In the genomic region with DNA sequence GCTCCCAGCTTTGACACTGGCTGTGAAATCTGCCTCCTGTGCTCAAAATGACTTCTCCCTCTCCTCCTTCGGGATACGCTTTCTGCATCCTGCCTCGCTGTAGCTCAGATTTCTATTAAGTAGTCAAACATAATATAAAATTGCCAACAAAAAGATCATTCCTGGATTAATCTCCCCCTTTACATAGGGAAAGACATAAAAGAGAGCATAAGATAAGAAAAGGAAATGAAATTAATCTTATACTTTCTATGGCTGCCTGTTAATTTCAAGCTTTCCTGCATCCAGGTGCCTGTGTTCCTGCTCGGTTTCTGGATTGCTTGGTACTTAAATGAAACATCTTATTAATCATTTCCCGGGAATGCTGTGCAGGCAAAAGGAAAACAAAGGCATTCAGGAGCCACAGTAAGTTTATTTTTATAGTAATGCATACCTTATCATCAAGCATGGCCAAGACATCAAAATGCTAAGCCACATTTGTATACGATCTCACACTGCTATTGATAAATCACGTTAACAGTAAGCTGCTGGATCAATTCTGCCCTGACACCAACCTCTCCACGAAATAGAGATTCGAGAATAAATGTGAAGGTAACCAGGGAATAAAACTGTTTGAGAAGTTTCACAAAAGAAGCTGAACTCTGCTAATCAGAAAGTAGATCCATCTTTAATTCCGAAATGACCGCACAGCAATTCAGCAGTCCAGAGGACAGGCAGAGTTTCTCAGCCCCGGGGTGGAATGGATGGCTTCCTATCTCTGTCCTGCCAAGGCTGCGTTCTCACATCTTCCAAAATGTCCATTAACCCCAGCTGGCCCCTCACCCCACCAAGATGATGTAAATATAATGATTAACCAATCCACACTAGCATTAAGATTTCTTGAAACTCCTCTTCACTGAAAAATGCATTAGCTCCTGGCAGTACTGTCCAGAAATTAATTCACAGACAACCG, we compare ENCODE assay signal across 17 cellular contexts. TPM values are rescaled to one million over a fixed set of nuclear protein-coding genes. Genes with fewer than 3 reads are reported as not detected.
DNase-seq lines count a peak whose midpoint lies in the region; ATAC-seq, FAIRE-seq and TF ChIP-seq lines count a peak whose summit lies in the region.
"Had no signal": no experiment of that assay in that cellular context is flagged by ENCODE, and none has a peak within 500 bp of the region (broad histone marks: within the 10 kb centered on the region; RNA-seq: fewer than 3 reads in every experiment).

No MANE protein-coding gene starts in this region.

- in situ Hi-C loops in Caki2 (cut with HindIII; ENCODE audit: low pct_unique_long_range_greater_than_20kb, low sequenced_read_pairs) (no loop called here), brain microvascular endothelial cell (cut with HindIII; ENCODE audit: low pct_ligation_motif_present, low sequenced_read_pairs) (no loop called here)

- peaks cover 13% of the 10 kb centered on the region for H3K27me3 Mint-ChIP-seq in nephron (ENCODE audit: low read depth)

- peak overlapping the region; percentile 66 to 85 (median 71) for H3K27ac Mint-ChIP-seq in nephron
- H3K27ac Mint-ChIP-seq: mesothelial cell of epicardium had no signal

- FAIRE-seq in HTR-8/SVneo (lab: Jason Lieb, UNC) = no peak

- H3K4me3 ChIP-seq in brain microvascular endothelial cell (ENCODE audit: low read depth, low read length) = no peak overlapping the region
- H3K4me3 ChIP-seq: Peyer's patch, transverse colon had no signal

- DNase-seq in Caki2 (ENCODE audit: low read depth) (peak; percentile 79), HTR-8/SVneo (ENCODE audit: insufficient read length, low spot score) (peak; percentile 67), brain microvascular endothelial cell (peak; percentile 16)
- DNase-seq in activated effector memory CD4-positive, alpha-beta T cell treated with anti-CD3 and anti-CD28 coated beads, Interleukin-2, amount 50 U/mL, for 16 hours = no peak
- DNase-seq: activated CD4-positive, alpha-beta T cell treated with anti-CD3 and anti-CD28 coated beads for 4 hours; activated effector memory CD4-positive, alpha-beta T cell treated with Interleukin-2 at 50 U/mL for 16 hours; DMS79 treated with DMSO at 0.1 percent for 48 hours; Karpas-422; NCI-H2171 treated with DMSO at 0.1 percent for 48 hours; NCI-H774; transverse colon had no signal

- H3K36me3 ChIP-seq in brain microvascular endothelial cell (replicated peaks) = no peaks in the 10 kb centered on the region
- H3K36me3 ChIP-seq: Peyer's patch, transverse colon had no signal

- no peak overlapping the region for H3K27ac ChIP-seq in brain microvascular endothelial cell
- H3K27ac ChIP-seq: Peyer's patch, transverse colon had no signal

- ATAC-seq in GM18861 (IDR thresholded peaks at IDR 0.05; ENCODE audit: unreplicated experiment) = no peak
- no peak for ATAC-seq in HG03175 (IDR thresholded peaks at IDR 0.05; ENCODE audit: unreplicated experiment)
- ATAC-seq in GM21381 (IDR thresholded peaks at IDR 0.05; ENCODE audit: unreplicated experiment) = no peak

- H3K27me3 ChIP-seq in brain microvascular endothelial cell (replicated peaks) = no peaks in the 10 kb centered on the region
- H3K27me3 ChIP-seq: Peyer's patch had no signal

- no peaks in the 10 kb centered on the region for H3K9me3 Mint-ChIP-seq in nephron
- H3K9me3 Mint-ChIP-seq: mesothelial cell of epicardium had no signal

- TF ChIP-seq CTCF in brain microvascular endothelial cell (IDR thresholded peaks at IDR 0.05; ENCODE audit: low read depth, low read length, missing control alignments) (no peak), nephron (IDR thresholded peaks at IDR 0.05; ENCODE audit: unreplicated experiment in 3 of 3) (no peak)

- peaks cover 61% of the 10 kb centered on the region for H3K4me1 Mint-ChIP-seq in nephron

- H3K4me3 Mint-ChIP-seq in nephron = peak overlapping the region in 2 of 3 experiments; percentile 6 to 20
- H3K4me3 Mint-ChIP-seq: mesothelial cell of epicardium had no signal

- no peaks in the 10 kb centered on the region for H3K36me3 Mint-ChIP-seq in nephron (ENCODE audit: low read depth)
- H3K36me3 Mint-ChIP-seq: mesothelial cell of epicardium had no signal

RNA-seq across cellular contexts. Expression of a gene that starts 32.6 kb away (rescaled TPM):
- not detected in 2 replicates for total RNA-seq in Caki2 (2014; rRNA removed; shearing (Covaris generic); ENCODE audit: low replicate concordance)
- total RNA-seq: mesothelial cell of epicardium, Peyer's patch had no signal
